In genomic region chr14:105197274-105197673, GRCh38 we compare ENCODE assay signal across 1 cellular context.
TF ChIP-seq lines count a peak whose summit lies in the region.

No MANE protein-coding gene starts in this region.

TF ChIP-seq in H1, 55 proteins besides CTCF, POLR2A, EP300 and RAD21 (continued from another document):
- TF ChIP-seq CHD1 (IDR thresholded peaks at IDR 0.05; ENCODE audit: low read depth, low read length) (no peak), CBX5 (IDR thresholded peaks at IDR 0.05; ENCODE audit: low read depth, low read length) (no peak), RFX5 (IDR thresholded peaks at IDR 0.05; ENCODE audit: borderline replicate concordance, low read depth, low read length) (no peak), NRF1 (IDR thresholded peaks at IDR 0.05; ENCODE audit: low read depth, low read length) (no peak), HDAC6 (IDR thresholded peaks at IDR 0.05; ENCODE audit: low read depth, low read length) (no peak), POU5F1 (IDR thresholded peaks at IDR 0.05; ENCODE audit: low read depth, low read length) (no peak), RXRA (IDR thresholded peaks at IDR 0.05; ENCODE audit: insufficient read depth, low read depth, low read length) (no peak), BCL11A (IDR thresholded peaks at IDR 0.05; ENCODE audit: low read depth in 2 of 2, low read length in 2 of 2) (no peak)
- TF ChIP-seq, protein P1, sequence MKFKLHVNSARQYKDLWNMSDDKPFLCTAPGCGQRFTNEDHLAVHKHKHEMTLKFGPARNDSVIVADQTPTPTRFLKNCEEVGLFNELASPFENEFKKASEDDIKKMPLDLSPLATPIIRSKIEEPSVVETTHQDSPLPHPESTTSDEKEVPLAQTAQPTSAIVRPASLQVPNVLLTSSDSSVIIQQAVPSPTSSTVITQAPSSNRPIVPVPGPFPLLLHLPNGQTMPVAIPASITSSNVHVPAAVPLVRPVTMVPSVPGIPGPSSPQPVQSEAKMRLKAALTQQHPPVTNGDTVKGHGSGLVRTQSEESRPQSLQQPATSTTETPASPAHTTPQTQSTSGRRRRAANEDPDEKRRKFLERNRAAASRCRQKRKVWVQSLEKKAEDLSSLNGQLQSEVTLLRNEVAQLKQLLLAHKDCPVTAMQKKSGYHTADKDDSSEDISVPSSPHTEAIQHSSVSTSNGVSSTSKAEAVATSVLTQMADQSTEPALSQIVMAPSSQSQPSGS (IDR thresholded peaks at IDR 0.05; ENCODE audit: low read length) = no peak
